19 cellular contexts compared by ENCODE assay signal in the genomic region with DNA sequence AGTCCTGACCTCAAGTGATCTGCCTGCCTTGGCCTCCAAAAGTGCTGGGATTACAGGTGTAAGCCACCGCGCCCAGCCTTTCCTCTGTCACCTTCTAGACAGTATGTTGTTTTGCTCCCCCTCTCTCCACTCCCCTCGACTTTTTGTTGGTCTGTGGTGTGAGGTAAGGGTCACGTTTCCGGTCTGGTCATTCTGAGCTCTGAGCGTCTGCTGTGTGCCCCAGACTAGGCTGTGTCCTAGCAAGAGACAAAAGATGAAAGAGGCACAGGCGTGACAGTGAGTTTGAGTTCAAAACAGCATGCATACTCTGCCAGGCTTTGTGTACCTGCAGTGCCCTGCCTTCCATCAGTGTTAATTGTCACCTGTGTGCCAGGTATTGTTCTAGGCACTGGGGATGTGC.
DNase-seq lines count a peak whose midpoint lies in the region; ATAC-seq and TF ChIP-seq lines count a peak whose summit lies in the region.
"Had no signal": no experiment of that assay in that cellular context is flagged by ENCODE, and none has a peak within 500 bp of the region (broad histone marks: within the 10 kb centered on the region; RNA-seq: fewer than 3 reads in every experiment).

No MANE protein-coding gene starts in this region.

- TF ChIP-seq CTCF in endothelial cell (IDR thresholded peaks at IDR 0.05; ENCODE audit: unreplicated experiment): no peak

- no peaks in the 10 kb centered on the region for H3K9me2 ChIP-seq in Karpas-422 (replicated peaks; ENCODE audit: insufficient read depth, low read length)

- peak overlapping the region; percentile 74 for H3K9ac ChIP-seq in Karpas-422 (ENCODE audit: low read length)
- H3K9ac ChIP-seq: BLaER1 had no signal

- H3K79me2 ChIP-seq in Karpas-422 (ENCODE audit: low read length): peaks cover 98% of the 10 kb centered on the region

- H3K9me3 ChIP-seq in Karpas-422 (ENCODE audit: low read length): no peaks in the 10 kb centered on the region
- H3K9me3 ChIP-seq: BLaER1, body of pancreas, ovary, upper lobe of right lung had no signal

- ATAC-seq in stimulated activated effector memory CD8-positive, alpha-beta T cell treated with anti-CD3 and anti-CD28 coated beads, Interleukin-12 subunit alpha, Interleukin-12 subunit beta, amount 100 ng/mL, for 72 hours: peak; percentile 29
- ATAC-seq: activated CD4-positive, alpha-beta T cell treated with anti-CD3 and anti-CD28 coated beads for 36 hours; body of pancreas; upper lobe of right lung had no signal

- no peaks in the 10 kb centered on the region for H3K27me3 ChIP-seq in Karpas-422 (ENCODE audit: low read length)
- H3K27me3 ChIP-seq: BLaER1, body of pancreas, ovary, upper lobe of right lung had no signal

- H3K4me3 Mint-ChIP-seq in endothelial cell (ENCODE audit: unreplicated experiment): peak overlapping the region; percentile 45
- H3K4me3 Mint-ChIP-seq in stimulated activated effector memory CD8-positive, alpha-beta T cell treated with anti-CD3 and anti-CD28 coated beads, Interleukin-12 subunit alpha, Interleukin-12 subunit beta, amount 100 ng/mL, for 72 hours: no peak overlapping the region
- H3K4me3 Mint-ChIP-seq: activated CD4-positive, alpha-beta T cell treated with anti-CD3 and anti-CD28 coated beads for 36 hours; activated naive CD4-positive, alpha-beta T cell treated with anti-CD3 and anti-CD28 coated beads for 36 hours had no signal

- H3K27ac Mint-ChIP-seq in endothelial cell (ENCODE audit: unreplicated experiment): peak overlapping the region; percentile 59
- peak overlapping the region; percentile 66 for H3K27ac Mint-ChIP-seq in stimulated activated effector memory CD8-positive, alpha-beta T cell treated with anti-CD3 and anti-CD28 coated beads, Interleukin-12 subunit alpha, Interleukin-12 subunit beta, amount 100 ng/mL, for 72 hours
- H3K27ac Mint-ChIP-seq: activated CD4-positive, alpha-beta T cell treated with anti-CD3 and anti-CD28 coated beads for 36 hours; activated naive CD4-positive, alpha-beta T cell treated with anti-CD3 and anti-CD28 coated beads for 36 hours had no signal

- peaks cover 17% of the 10 kb centered on the region for H3K36me3 Mint-ChIP-seq in endothelial cell (ENCODE audit: low read depth, unreplicated experiment)
- peaks cover 50% of the 10 kb centered on the region for H3K36me3 Mint-ChIP-seq in stimulated activated effector memory CD8-positive, alpha-beta T cell treated with anti-CD3 and anti-CD28 coated beads, Interleukin-12 subunit alpha, Interleukin-12 subunit beta, amount 100 ng/mL, for 72 hours

- H3K36me3 ChIP-seq in Karpas-422 (ENCODE audit: insufficient read depth, low read length): no peaks in the 10 kb centered on the region
- H3K36me3 ChIP-seq: ovary had no signal

- peaks cover 15% of the 10 kb centered on the region; the same call in 1 of the 2 replicates for H4K20me1 ChIP-seq in Karpas-422 (ENCODE audit: insufficient read depth, low read depth, low read length)

- H3K27ac ChIP-seq in Karpas-422 (ENCODE audit: low read length): peak overlapping the region; percentile 96
- H3K27ac ChIP-seq: 22Rv1, BLaER1 had no signal

- peaks cover 28% of the 10 kb centered on the region for H3K27me3 Mint-ChIP-seq in endothelial cell (ENCODE audit: unreplicated experiment)
- H3K27me3 Mint-ChIP-seq: activated CD4-positive, alpha-beta T cell treated with anti-CD3 and anti-CD28 coated beads for 36 hours had no signal

- H3K4me3 ChIP-seq in Karpas-422 (ENCODE audit: low read length): peak overlapping the region; percentile 62; the same call in 1 of the 2 replicates
- H3K4me3 ChIP-seq: BLaER1, body of pancreas, ovary, upper lobe of right lung had no signal

- H2AFZ ChIP-seq in Karpas-422 (ENCODE audit: low read length): no peak overlapping the region

- peaks cover 100% of the 10 kb centered on the region for H3K4me1 ChIP-seq in Karpas-422 (ENCODE audit: low read length)

- no peaks in the 10 kb centered on the region for H3K9me3 Mint-ChIP-seq in endothelial cell (ENCODE audit: unreplicated experiment)
- no peaks in the 10 kb centered on the region for H3K9me3 Mint-ChIP-seq in stimulated activated effector memory CD8-positive, alpha-beta T cell treated with anti-CD3 and anti-CD28 coated beads, Interleukin-12 subunit alpha, Interleukin-12 subunit beta, amount 100 ng/mL, for 72 hours
- H3K9me3 Mint-ChIP-seq: activated naive CD4-positive, alpha-beta T cell treated with anti-CD3 and anti-CD28 coated beads for 36 hours had no signal

- H3K4me1 Mint-ChIP-seq in endothelial cell (ENCODE audit: unreplicated experiment): peaks cover 33% of the 10 kb centered on the region
- H3K4me1 Mint-ChIP-seq in stimulated activated effector memory CD8-positive, alpha-beta T cell treated with anti-CD3 and anti-CD28 coated beads, Interleukin-12 subunit alpha, Interleukin-12 subunit beta, amount 100 ng/mL, for 72 hours: peaks cover 80% of the 10 kb centered on the region

- peak overlapping the region; percentile 83 for H3K4me2 ChIP-seq in Karpas-422 (ENCODE audit: low read depth, low read length, poor library complexity, severe bottlenecking)
- H3K4me2 ChIP-seq: BLaER1 had no signal

- peak; percentile 50 for DNase-seq in NK-92 treated with Interleukin-12 subunit alpha and Interleukin-12 subunit beta, amount 100 ng/mL, for 24 hours (lab: John Stamatoyannopoulos, UW)
- DNase-seq in NK-92 (lab: John Stamatoyannopoulos, UW; ENCODE audit: unreplicated experiment): no peak
- peak; percentile 53 for DNase-seq in Karpas-422
- DNase-seq in endothelial cell (ENCODE audit: low spot score): no peak
- no peak for DNase-seq in stimulated activated effector memory CD8-positive, alpha-beta T cell treated with anti-CD3 and anti-CD28 coated beads, Interleukin-12 subunit alpha, Interleukin-12 subunit beta, amount 100 ng/mL, for 72 hours (ENCODE audit: low spot score in 2 of 2)
- DNase-seq in iPS-NIHi11 (ENCODE audit: low spot score): no peak
- DNase-seq in NCI-H146 treated with DMSO at 0.1 percent for 48 hours (lab: John Stamatoyannopoulos, UW; ENCODE audit: unreplicated experiment): no peak
- DNase-seq in stimulated activated naive CD4-positive, alpha-beta T cell treated with Interleukin-2 at 50 U/mL for 16 hours (lab: John Stamatoyannopoulos, UW): no peak
- DNase-seq: activated CD4-positive, alpha-beta T cell treated with anti-CD3 and anti-CD28 coated beads for 36 hours; activated naive CD4-positive, alpha-beta T cell treated with anti-CD3 and anti-CD28 coated beads for 36 hours; body of pancreas; DMS79 treated with DMSO at 0.1 percent for 48 hours; kidney glomerular epithelial cell; NCI-H2171 treated with DMSO at 0.1 percent for 48 hours; ovary; stimulated activated CD4-positive, alpha-beta T cell treated with anti-CD3 and anti-CD28 coated beads, Interleukin-4, amount 100 ng/mL, for 4 hours; upper lobe of right lung had no signal

Comparison
In these comparisons a context has a peak if more than half of its experiments do, and no peak if none do; other contexts are left out.
1. DNase-seq: peak in NK-92 treated with Interleukin-12 subunit alpha and Interleukin-12 subunit beta, amount 100 ng/mL, for 24 hours (single experiment) and Karpas-422 (single experiment); none in NK-92 (single experiment), endothelial cell (single experiment), stimulated activated effector memory CD8-positive, alpha-beta T cell treated with anti-CD3 and anti-CD28 coated beads, Interleukin-12 subunit alpha, Interleukin-12 subunit beta, amount 100 ng/mL, for 72 hours (0 of 2), iPS-NIHi11 (single experiment), NCI-H146 treated with DMSO at 0.1 percent for 48 hours (single experiment) and stimulated activated naive CD4-positive, alpha-beta T cell treated with Interleukin-2 at 50 U/mL for 16 hours (single experiment).